1 cellular context compared by ENCODE assay signal in the genomic region with DNA sequence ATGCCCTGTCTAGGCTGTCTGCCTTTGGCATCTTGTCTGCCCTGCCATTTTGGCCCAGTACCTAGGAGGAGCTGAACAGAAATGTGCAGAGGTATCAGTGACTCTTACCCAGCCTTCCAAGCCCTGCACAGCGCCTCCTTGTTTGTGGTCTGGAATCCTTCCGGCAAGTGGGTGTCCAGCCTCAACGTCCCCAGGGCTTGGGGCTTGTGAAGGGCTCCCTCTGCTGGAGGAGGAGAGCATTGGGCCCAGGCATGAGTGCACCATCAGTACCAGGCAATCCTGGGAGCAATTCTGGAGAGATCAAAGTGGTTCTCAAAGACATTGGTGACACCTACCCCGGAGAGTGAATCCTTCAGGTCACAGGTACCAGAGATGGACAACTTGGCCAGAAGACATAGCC.
TF ChIP-seq lines count a peak whose summit lies in the region.

No MANE protein-coding gene starts in this region.

TF ChIP-seq in IMR-90, 13 proteins besides CTCF, POLR2A, EP300 and RAD21 (continued from another document):
- TF ChIP-seq, protein P1, sequence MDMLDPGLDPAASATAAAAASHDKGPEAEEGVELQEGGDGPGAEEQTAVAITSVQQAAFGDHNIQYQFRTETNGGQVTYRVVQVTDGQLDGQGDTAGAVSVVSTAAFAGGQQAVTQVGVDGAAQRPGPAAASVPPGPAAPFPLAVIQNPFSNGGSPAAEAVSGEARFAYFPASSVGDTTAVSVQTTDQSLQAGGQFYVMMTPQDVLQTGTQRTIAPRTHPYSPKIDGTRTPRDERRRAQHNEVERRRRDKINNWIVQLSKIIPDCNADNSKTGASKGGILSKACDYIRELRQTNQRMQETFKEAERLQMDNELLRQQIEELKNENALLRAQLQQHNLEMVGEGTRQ (IDR thresholded peaks at IDR 0.05; ENCODE audit: low read depth, low read length), result no peak
- TF ChIP-seq NFE2L2 (IDR thresholded peaks at IDR 0.05; ENCODE audit: low read depth, low read length) (no peak), FOS (IDR thresholded peaks at IDR 0.05; ENCODE audit: low read depth, low read length) (no peak), MXI1 (IDR thresholded peaks at IDR 0.05; ENCODE audit: borderline replicate concordance, low read depth, low read length) (no peak), CEBPB (IDR thresholded peaks at IDR 0.05; ENCODE audit: low read depth, low read length) (no peak)
- TF ChIP-seq, protein P2, sequence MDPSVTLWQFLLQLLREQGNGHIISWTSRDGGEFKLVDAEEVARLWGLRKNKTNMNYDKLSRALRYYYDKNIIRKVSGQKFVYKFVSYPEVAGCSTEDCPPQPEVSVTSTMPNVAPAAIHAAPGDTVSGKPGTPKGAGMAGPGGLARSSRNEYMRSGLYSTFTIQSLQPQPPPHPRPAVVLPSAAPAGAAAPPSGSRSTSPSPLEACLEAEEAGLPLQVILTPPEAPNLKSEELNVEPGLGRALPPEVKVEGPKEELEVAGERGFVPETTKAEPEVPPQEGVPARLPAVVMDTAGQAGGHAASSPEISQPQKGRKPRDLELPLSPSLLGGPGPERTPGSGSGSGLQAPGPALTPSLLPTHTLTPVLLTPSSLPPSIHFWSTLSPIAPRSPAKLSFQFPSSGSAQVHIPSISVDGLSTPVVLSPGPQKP (IDR thresholded peaks at IDR 0.05; ENCODE audit: borderline replicate concordance, low read depth, low read length), result no peak
